In genomic region chr7:6246257-6246917, GRCh38 we compare ENCODE assay signal across 22 cellular contexts. TPM values are rescaled to one million over a fixed set of nuclear protein-coding genes. Genes with fewer than 3 reads are reported as not detected.
DNase-seq lines count a peak whose midpoint lies in the region; ATAC-seq and TF ChIP-seq lines count a peak whose summit lies in the region.
"Had no signal": no experiment of that assay in that cellular context is flagged by ENCODE, and none has a peak within 500 bp of the region (broad histone marks: within the 10 kb centered on the region; RNA-seq: fewer than 3 reads in every experiment).

No MANE protein-coding gene starts in this region.

- in situ Hi-C loops in IMR-90 (cut with MboI; ENCODE audit: low sequenced_read_pairs) = no loop called here

- peaks cover 86% of the 10 kb centered on the region for H3K79me2 ChIP-seq in ACC112 (ENCODE audit: control insufficient read depth, insufficient read depth, low read length, unreplicated experiment)

- peak overlapping the region; percentile 84 for H2BK5ac ChIP-seq in IMR-90 (ENCODE audit: low read depth, low read length, poor library complexity, severe bottlenecking)

- H3K27ac ChIP-seq in ACC112 (ENCODE audit: low read depth, low read length) (peak overlapping the region; percentile 63), IMR-90 (ENCODE audit: insufficient read depth, low read length) (peak overlapping the region; percentile 68; the same call in 1 of the 2 replicates), upper lobe of right lung (no peak overlapping the region)
- H3K27ac ChIP-seq: cardiac muscle cell, uterus had no signal

- TF ChIP-seq RAD21 in IMR-90 (IDR thresholded peaks at IDR 0.05; ENCODE audit: low read length) = no peak

- POLR2A ChIA-PET in IMR-90 (lab: Charles Lee; ENCODE audit: unreplicated experiment) = no interaction called here

- dilution Hi-C loops in IMR-90 (cut with HindIII; ENCODE audit: low sequenced_read_pairs, unreplicated experiment) = no loop called here

- H3K4me2 ChIP-seq in IMR-90 (ENCODE audit: low read depth, low read length) = peak overlapping the region; percentile 44; the same call in 1 of the 2 replicates

- H3K4me3 ChIP-seq in ACC112 (ENCODE audit: low read depth, low read length) (peak overlapping the region; percentile 8), IMR-90 (ENCODE audit: insufficient read depth, low read depth, low read length) (no peak overlapping the region), choroid plexus epithelial cell (ENCODE audit: low read depth, low read length) (no peak overlapping the region), upper lobe of right lung (no peak overlapping the region)
- H3K4me3 ChIP-seq: cardiac muscle cell, heart right ventricle, uterus had no signal

- TF ChIP-seq CTCF in IMR-90 (conservative IDR thresholded peaks at IDR 0.05; ENCODE audit: low read depth, low read length) (no peak), choroid plexus epithelial cell (conservative IDR thresholded peaks at IDR 0.05; ENCODE audit: low read depth, low read length) (no peak), upper lobe of right lung (IDR thresholded peaks at IDR 0.05) (no peak)

- peak overlapping the region; percentile 62 for H3K18ac ChIP-seq in IMR-90 (ENCODE audit: low read depth, low read length)

- H3K4me1 ChIP-seq in ACC112 (ENCODE audit: control insufficient read depth, insufficient read depth, low read length, unreplicated experiment) (peaks cover 52% of the 10 kb centered on the region), IMR-90 (ENCODE audit: control insufficient read depth, insufficient read depth, low read length) (peaks cover 20% of the 10 kb centered on the region), upper lobe of right lung (no peaks in the 10 kb centered on the region)
- H3K4me1 ChIP-seq: uterus had no signal

- H4K8ac ChIP-seq in IMR-90 (ENCODE audit: low read depth in 2 of 2, low read length in 2 of 2) = peak overlapping the region in 1 of 2 experiments; percentile 44; a peak in 2 of 4 replicates

- H3K9ac ChIP-seq in IMR-90 (ENCODE audit: low read depth, low read length) = no peak overlapping the region; the same call in 1 of the 2 replicates

- peak overlapping the region; percentile 40; the same call in 1 of the 2 replicates for H2BK20ac ChIP-seq in IMR-90 (ENCODE audit: low read depth, low read length)

- no peak overlapping the region for H2AK5ac ChIP-seq in IMR-90 (ENCODE audit: low read depth, low read length)

- no peak overlapping the region for H2BK15ac ChIP-seq in IMR-90 (ENCODE audit: low read depth, low read length)

- H3K56ac ChIP-seq in IMR-90 (ENCODE audit: extremely low read depth, insufficient read depth, low read length) = no peak overlapping the region

- peak overlapping the region; percentile 68; the same call in 1 of the 2 replicates for H4K91ac ChIP-seq in IMR-90 (ENCODE audit: insufficient read depth, low read depth, low read length)

- no peak overlapping the region for H3K23ac ChIP-seq in IMR-90 (ENCODE audit: low read depth, low read length)

- H3K9me1 ChIP-seq in IMR-90 (ENCODE audit: insufficient read depth, low read length) = peaks cover 23% of the 10 kb centered on the region

- intact Hi-C loops in IMR-90 (cut with micrococcal nuclease) (no loop called here), upper lobe of right lung (cut with DNase I) (no loop called here)

- TF ChIP-seq POLR2A in IMR-90 (IDR thresholded peaks at IDR 0.05; ENCODE audit: low read depth, low read length) = no peak

- peaks cover 26 to 72% of the 10 kb centered on the region in 2 experiments for H3K79me1 ChIP-seq in IMR-90 (ENCODE audit: low read depth in 1 of 2, low read length in 2 of 2)

- H3K36me3 ChIP-seq in ACC112 (ENCODE audit: insufficient read depth, low read length) (0 out of 2 replicates have a peak, but pooled peaks cover 4% of the 10 kb centered on the region), IMR-90 (ENCODE audit: control insufficient read depth, insufficient read depth, low read length) (no peaks in the 10 kb centered on the region), upper lobe of right lung (no peaks in the 10 kb centered on the region)
- H3K36me3 ChIP-seq: cardiac muscle cell, heart right ventricle, uterus had no signal

- H3K9me3 ChIP-seq in IMR-90 (ENCODE audit: control insufficient read depth, insufficient read depth, low read length) (no peaks in the 10 kb centered on the region), upper lobe of right lung (no peaks in the 10 kb centered on the region)
- H3K9me3 ChIP-seq: heart right ventricle, uterus had no signal

- no peak overlapping the region for H2AFZ ChIP-seq in ACC112 (ENCODE audit: low read length, unreplicated experiment)
- no peak overlapping the region for H2AFZ ChIP-seq in IMR-90 (replicated peaks; ENCODE audit: low read length, poor library complexity)

- 70% methylated on average over 3 of the region's 8 CpGs; no CpG with 5 or more reads in 1 of the 2 experiments for WGBS in IMR-90 (ENCODE audit: extremely low coverage in 2 of 2, insufficient read length in 1 of 2), 2 experiments

- H3K14ac ChIP-seq in IMR-90 (replicated peaks; ENCODE audit: low read depth, low read length) = peak overlapping the region; percentile 67

- BruUV-seq in IMR-90 (replicated peaks; lab: Mats Ljungman, UMichigan) = no TSS peak

- H4K5ac ChIP-seq in IMR-90 (ENCODE audit: low read depth, low read length) = no peak overlapping the region; the same call in 1 of the 2 replicates

- peak; percentile 58 for DNase-seq in IMR-90
- DNase-seq in choroid plexus epithelial cell (ENCODE audit: low read depth) = peak; percentile 78
- DNase-seq in lung microvascular endothelial cell (ENCODE audit: low read depth in 2 of 2) = peak; percentile 17 to 72
- no peak for DNase-seq in upper lobe of right lung
- DNase-seq in NCI-H2029 treated with DMSO at 0.1 percent for 48 hours (lab: John Stamatoyannopoulos, UW) = no peak
- DNase-seq in iPS-NIHi11 (ENCODE audit: low spot score) = no peak
- no peak for DNase-seq in ecto neural progenitor cell (ENCODE audit: low spot score)
- DNase-seq: ACHN; activated CD4-positive, alpha-beta T cell treated with anti-CD3 and anti-CD28 coated beads for 36 hours; activated CD8-positive, alpha-beta memory T cell treated with anti-CD3 and anti-CD28 coated beads, Interleukin-2, amount 10 ng/mL, durations not matched to agents 7 days and 5 days; CD4-positive, CD25-positive, alpha-beta regulatory T cell; effector memory CD8-positive, alpha-beta T cell; heart right ventricle; natural killer cell; NCI-H2029; NCI-H524; posterior cingulate gyrus; small intestine; stimulated activated CD4-positive, alpha-beta T cell treated with anti-CD3 and anti-CD28 coated beads, Interleukin-2, amount 100 ng/mL, for 48 hours; uterus had no signal

- peak overlapping the region; percentile 81 for H2BK120ac ChIP-seq in IMR-90 (ENCODE audit: low read depth, low read length)

- CTCF ChIA-PET in IMR-90 (lab: Yijun Ruan, JAX) = interaction anchor here (0.6 to 1.3 kb wide), 5 partner anchors 8 to 86 kb away, joined by 3 to 7 read pairs (median 4); no protein-coding TSS in a partner anchor

- no peaks in the 10 kb centered on the region for H3K27me3 ChIP-seq in ACC112 (ENCODE audit: insufficient read depth, low read length)
- H3K27me3 ChIP-seq in IMR-90 (ENCODE audit: control insufficient read depth, insufficient read depth, low read length) = no peaks in the 10 kb centered on the region
- no peaks in the 10 kb centered on the region for H3K27me3 ChIP-seq in upper lobe of right lung
- H3K27me3 ChIP-seq: cardiac muscle cell, heart right ventricle, uterus had no signal

- H2AK9ac ChIP-seq in IMR-90 (replicated peaks; ENCODE audit: low read depth, low read length, poor library complexity) = no peak overlapping the region

- peak overlapping the region; percentile 9; the same call in 1 of the 2 replicates for H3K4ac ChIP-seq in IMR-90 (ENCODE audit: low read depth, low read length)

- peaks cover 4% of the 10 kb centered on the region; the same call in 1 of the 2 replicates for H4K20me1 ChIP-seq in IMR-90 (ENCODE audit: insufficient read depth, low read length)

- ATAC-seq in IMR-90 (ENCODE audit: low read depth) (peak; percentile 34; the same call in 1 of the 2 replicates), upper lobe of right lung (no peak)
- ATAC-seq: activated CD4-positive, alpha-beta T cell treated with anti-CD3 and anti-CD28 coated beads for 36 hours; activated CD8-positive, alpha-beta memory T cell treated with anti-CD3 and anti-CD28 coated beads, Interleukin-2, amount 10 ng/mL, durations not matched to agents 7 days and 5 days; effector memory CD8-positive, alpha-beta T cell; heart right ventricle; natural killer cell had no signal

TF ChIP-seq in IMR-90, 13 proteins besides CTCF, POLR2A, EP300 and RAD21 (continues in another document):
- TF ChIP-seq MXI1 (IDR thresholded peaks at IDR 0.05; ENCODE audit: borderline replicate concordance, low read depth, low read length) (no peak), SMC3 (IDR thresholded peaks at IDR 0.05; ENCODE audit: low read depth, low read length) (no peak), FOS (IDR thresholded peaks at IDR 0.05; ENCODE audit: low read depth, low read length) (no peak), BHLHE40 (IDR thresholded peaks at IDR 0.05; ENCODE audit: low read depth, low read length) (no peak), RCOR1 (IDR thresholded peaks at IDR 0.05; ENCODE audit: insufficient replicate concordance, low read length) (no peak), RFX5 (IDR thresholded peaks at IDR 0.05; ENCODE audit: low read depth, low read length) (no peak), NFE2L2 (IDR thresholded peaks at IDR 0.05; ENCODE audit: low read depth, low read length) (no peak), MAFK (IDR thresholded peaks at IDR 0.05; ENCODE audit: low read depth, low read length) (no peak), CHD1 (IDR thresholded peaks at IDR 0.05; ENCODE audit: low read depth, low read length) (no peak), ELK1 (IDR thresholded peaks at IDR 0.05; ENCODE audit: borderline replicate concordance, low read depth, low read length) (no peak), MAZ (IDR thresholded peaks at IDR 0.05; ENCODE audit: borderline replicate concordance, low read depth, low read length) (no peak), CEBPB (IDR thresholded peaks at IDR 0.05; ENCODE audit: low read depth, low read length) (no peak)

RNA-seq across cellular contexts. Expression of gene CYTH3, which starts 26.0 kb away (rescaled TPM):
- total RNA-seq in IMR-90 (2012; rRNA removed) (14.2 TPM in 2 replicates), lung microvascular endothelial cell (8.9 and 11.1 TPM in 2 replicates), upper lobe of right lung (27.5 TPM)
- polyA plus RNA-seq in IMR-90 (2012; rRNA removed) = 34.5 and 34.8 TPM in 2 replicates
- polyA plus RNA-seq in IMR-90 (2012; cell fraction: cytosol; rRNA removed) = 13.5 and 24.2 TPM in 2 replicates
- 74.6 and 95.8 TPM in 2 replicates for polyA plus RNA-seq in IMR-90 (2012; cell fraction: nucleus; rRNA removed; ENCODE audit: low replicate concordance)

Comparison
In these comparisons a context has a peak if more than half of its experiments do, and no peak if none do; other contexts are left out.
1. DNase-seq: peak in IMR-90 (single experiment), choroid plexus epithelial cell (single experiment) and lung microvascular endothelial cell (2 of 2); none in upper lobe of right lung (single experiment), NCI-H2029 treated with DMSO at 0.1 percent for 48 hours (single experiment), iPS-NIHi11 (single experiment) and ecto neural progenitor cell (single experiment).